ENCODE assay signal across 2 cellular contexts in the genomic region with DNA sequence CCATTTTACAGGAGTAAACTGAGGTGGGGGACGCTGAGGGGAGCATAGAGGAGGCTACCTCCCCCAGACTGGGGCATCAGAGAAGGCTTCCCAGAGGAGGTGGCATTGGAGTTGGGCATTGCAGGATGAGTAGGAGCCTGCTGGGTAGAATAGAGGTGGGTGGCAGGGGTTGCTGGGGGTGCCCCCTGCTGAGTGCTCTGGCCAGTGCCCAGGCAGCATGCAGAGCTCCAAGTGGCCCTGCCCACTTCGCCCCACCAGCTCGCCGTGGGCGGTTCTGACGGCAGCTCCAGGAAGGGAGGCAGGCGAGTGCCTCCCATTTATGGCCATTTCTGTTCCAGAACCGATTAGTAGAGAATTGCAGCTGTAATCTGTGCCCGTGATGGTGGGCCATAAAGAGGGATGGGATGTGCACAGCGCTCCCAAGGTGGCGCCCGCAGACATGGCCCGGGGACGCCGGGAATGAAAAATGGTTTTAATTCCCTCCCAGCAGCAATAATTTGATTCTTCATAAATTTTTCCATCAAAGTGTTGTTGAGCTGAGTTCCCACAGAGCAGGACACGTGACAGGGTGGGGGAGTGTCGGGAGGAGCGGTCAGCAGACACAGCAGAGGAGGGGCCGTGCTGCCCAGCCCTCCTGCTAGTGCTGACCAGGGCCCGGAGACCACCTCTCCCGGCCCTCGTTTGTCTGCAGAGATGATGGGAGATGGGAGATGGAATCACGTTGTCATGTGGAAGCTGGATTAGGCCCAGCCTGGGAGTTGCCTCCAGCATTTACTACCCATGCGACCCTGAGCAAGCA.
A peak's percentile ranks its signal among the peaks of the same experiment; 100 is the strongest.
TF ChIP-seq lines count a peak whose summit lies in the region.

No MANE protein-coding gene starts in this region.

TF ChIP-seq in IMR-90, 13 proteins besides CTCF, POLR2A, EP300 and RAD21:
- TF ChIP-seq CHD1 (IDR thresholded peaks at IDR 0.05; ENCODE audit: low read depth, low read length) (no peak), SMC3 (IDR thresholded peaks at IDR 0.05; ENCODE audit: low read depth, low read length) (no peak), BHLHE40 (IDR thresholded peaks at IDR 0.05; ENCODE audit: low read depth, low read length) (no peak), RCOR1 (IDR thresholded peaks at IDR 0.05; ENCODE audit: insufficient replicate concordance, low read length) (no peak), MAFK (IDR thresholded peaks at IDR 0.05; ENCODE audit: low read depth, low read length) (no peak), FOS (IDR thresholded peaks at IDR 0.05; ENCODE audit: low read depth, low read length) (no peak)
- TF ChIP-seq, protein P1, sequence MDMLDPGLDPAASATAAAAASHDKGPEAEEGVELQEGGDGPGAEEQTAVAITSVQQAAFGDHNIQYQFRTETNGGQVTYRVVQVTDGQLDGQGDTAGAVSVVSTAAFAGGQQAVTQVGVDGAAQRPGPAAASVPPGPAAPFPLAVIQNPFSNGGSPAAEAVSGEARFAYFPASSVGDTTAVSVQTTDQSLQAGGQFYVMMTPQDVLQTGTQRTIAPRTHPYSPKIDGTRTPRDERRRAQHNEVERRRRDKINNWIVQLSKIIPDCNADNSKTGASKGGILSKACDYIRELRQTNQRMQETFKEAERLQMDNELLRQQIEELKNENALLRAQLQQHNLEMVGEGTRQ (IDR thresholded peaks at IDR 0.05; ENCODE audit: low read depth, low read length), result peak; percentile 36; the same call in 1 of the 2 replicates

TF ChIP-seq in H1, 55 proteins besides CTCF, POLR2A, EP300 and RAD21:
- TF ChIP-seq RXRA (IDR thresholded peaks at IDR 0.05; ENCODE audit: insufficient read depth, low read depth, low read length), result no peak
- no peak for TF ChIP-seq CHD2 (IDR thresholded peaks at IDR 0.05; ENCODE audit: low read length)
- no peak for TF ChIP-seq FOSL1 (IDR thresholded peaks at IDR 0.05; ENCODE audit: insufficient read depth, low read depth, low read length)
- no peak for TF ChIP-seq TBP (IDR thresholded peaks at IDR 0.05; ENCODE audit: low read depth, low read length)
- no peak for TF ChIP-seq RFX5 (IDR thresholded peaks at IDR 0.05; ENCODE audit: borderline replicate concordance, low read depth, low read length)
- TF ChIP-seq CBX5 (IDR thresholded peaks at IDR 0.05; ENCODE audit: low read depth, low read length), result no peak
- no peak for TF ChIP-seq MAX (IDR thresholded peaks at IDR 0.05)
- no peak for TF ChIP-seq SP4 (IDR thresholded peaks at IDR 0.05; ENCODE audit: low read length)
- no peak for TF ChIP-seq BACH1 (IDR thresholded peaks at IDR 0.05; ENCODE audit: low read length)
- no peak for TF ChIP-seq TCF12 (IDR thresholded peaks at IDR 0.05; ENCODE audit: low read depth, low read length)
- no peak for TF ChIP-seq SP2 (IDR thresholded peaks at IDR 0.05; ENCODE audit: low read length)
- TF ChIP-seq, protein P2, sequence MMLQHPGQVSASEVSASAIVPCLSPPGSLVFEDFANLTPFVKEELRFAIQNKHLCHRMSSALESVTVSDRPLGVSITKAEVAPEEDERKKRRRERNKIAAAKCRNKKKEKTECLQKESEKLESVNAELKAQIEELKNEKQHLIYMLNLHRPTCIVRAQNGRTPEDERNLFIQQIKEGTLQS (IDR thresholded peaks at IDR 0.05; ENCODE audit: insufficient read depth, low read depth, low read length), result no peak
- TF ChIP-seq CTBP2 (IDR thresholded peaks at IDR 0.05; ENCODE audit: borderline replicate concordance, insufficient read depth, insufficient read length, low read length), result no peak
- TF ChIP-seq HDAC2 (IDR thresholded peaks at IDR 0.05; ENCODE audit: borderline replicate concordance in 1 of 2, low read depth in 2 of 2, low read length in 2 of 2), result no peak
- no peak for TF ChIP-seq TAF1 (IDR thresholded peaks at IDR 0.05; ENCODE audit: low read depth, low read length)
- TF ChIP-seq NRF1 (IDR thresholded peaks at IDR 0.05; ENCODE audit: low read depth, low read length), result no peak
- no peak for TF ChIP-seq NANOG (IDR thresholded peaks at IDR 0.05; ENCODE audit: insufficient read depth, low read depth, low read length, poor library complexity, severe bottlenecking)
- TF ChIP-seq RBBP5 (IDR thresholded peaks at IDR 0.05; ENCODE audit: borderline replicate concordance, low read depth, low read length), result no peak
- no peak for TF ChIP-seq SIN3A (conservative IDR thresholded peaks at IDR 0.05 in 1 of 2, IDR thresholded peaks at IDR 0.05 in 1 of 2; ENCODE audit: low read depth in 1 of 2, low read length in 2 of 2)
